In the genomic region with DNA sequence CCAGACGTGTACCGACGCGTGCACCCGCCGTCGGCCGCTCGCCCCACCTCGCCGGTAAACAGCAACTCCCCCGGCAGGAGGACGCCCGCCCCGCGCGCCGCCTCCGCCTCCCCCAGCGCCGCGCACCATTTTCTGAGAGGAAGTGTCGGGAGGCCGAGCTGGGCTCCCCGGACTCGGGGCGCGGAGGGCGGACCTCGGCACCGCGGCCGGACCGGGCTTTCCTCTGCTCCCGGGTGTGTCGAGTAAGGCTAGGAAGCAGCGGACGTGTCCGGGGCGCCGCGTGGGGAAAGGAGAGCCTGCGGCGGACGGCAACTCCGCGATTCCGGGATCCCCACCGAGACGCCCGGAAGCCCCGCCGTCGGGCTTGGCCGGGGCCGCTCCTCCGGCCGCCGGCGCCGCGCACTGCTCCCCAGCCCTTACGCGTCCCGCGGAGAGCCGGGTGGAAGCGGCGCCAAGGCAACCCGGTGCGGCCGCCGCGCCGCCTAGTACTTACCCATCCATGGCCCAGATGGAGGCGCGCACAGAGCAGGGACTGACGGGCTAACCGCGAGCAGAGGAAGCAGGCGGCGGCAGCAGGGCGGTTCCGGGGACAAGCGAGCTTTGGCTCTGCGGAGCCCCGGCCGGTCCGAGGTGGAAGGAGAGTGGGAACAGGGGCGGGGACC, we compare ENCODE assay signal across 1 cellular context.
TF ChIP-seq lines count a peak whose summit lies in the region.

Gene PTBP3 (minus strand): TSS at position 643 of the 662 bp plus-strand sequence. CDS start 35,754 bp downstream, outside the sequence.

TF ChIP-seq in Ishikawa, 13 proteins besides CTCF, POLR2A, EP300 and RAD21 (continued from another document):
- 0 out of 2 replicates have a peak, but pooled peaks have one; percentile 6 for TF ChIP-seq USF1 (IDR thresholded peaks at IDR 0.05)
- no peak for TF ChIP-seq FOXM1 (IDR thresholded peaks at IDR 0.05; ENCODE audit: borderline replicate concordance, low read depth)
- TF ChIP-seq, protein P1, sequence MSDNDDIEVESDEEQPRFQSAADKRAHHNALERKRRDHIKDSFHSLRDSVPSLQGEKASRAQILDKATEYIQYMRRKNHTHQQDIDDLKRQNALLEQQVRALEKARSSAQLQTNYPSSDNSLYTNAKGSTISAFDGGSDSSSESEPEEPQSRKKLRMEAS (IDR thresholded peaks at IDR 0.05), result peak; percentile 68
